In the genomic region with DNA sequence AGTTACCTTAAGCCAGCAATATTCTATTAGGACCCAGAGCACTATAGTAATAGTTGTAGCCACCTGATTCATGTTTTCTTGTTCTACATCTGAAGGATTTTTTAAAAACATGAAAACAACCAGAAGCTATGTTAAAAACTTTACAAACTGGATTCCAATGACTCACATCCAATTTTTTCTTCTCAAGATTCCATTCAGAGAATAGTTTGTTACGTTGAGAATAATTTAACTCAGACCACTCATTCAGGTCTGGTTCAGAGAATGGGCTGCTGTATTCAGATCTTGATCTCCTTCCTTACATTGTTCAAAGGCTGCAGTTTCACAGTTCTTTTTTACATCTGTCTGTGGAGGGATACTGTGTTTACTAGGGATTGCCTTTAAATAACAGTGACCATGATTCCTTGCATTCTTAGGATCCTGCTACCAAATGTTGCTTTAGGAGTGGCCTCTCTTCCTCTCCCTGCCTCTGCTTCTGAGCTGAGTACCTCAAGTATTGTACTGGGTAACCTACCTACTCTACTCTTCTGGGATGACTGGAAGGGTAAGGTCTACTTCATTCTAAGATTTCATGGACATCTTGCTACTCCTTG, we compare ENCODE assay signal across 28 cellular contexts.
"Had no signal": no experiment of that assay in that cellular context is flagged by ENCODE, and none has a peak within 500 bp of the region (broad histone marks: within the 10 kb centered on the region; RNA-seq: fewer than 3 reads in every experiment).

No MANE protein-coding gene starts in this region.

- H3K36me3 Mint-ChIP-seq: immature natural killer cell; mesothelial cell of epicardium; naive B cell; natural killer cell; stimulated activated naive B cell treated with anti-CD40 and anti-IgM and Interleukin-4, amounts not matched to agents 10 μg/mL and 1 μg/mL and 100 μg/mL, for 72 hours had no signal

- H3K27me3 Mint-ChIP-seq: naive B cell; progenitor cell of endocrine pancreas; stimulated activated naive B cell treated with anti-CD40 and anti-IgM and Interleukin-4, amounts not matched to agents 10 μg/mL and 1 μg/mL and 100 μg/mL, for 72 hours had no signal

- DNase-seq: immature natural killer cell; kidney; left colon; left lung; lower lobe of right lung; mammary epithelial cell; mesenchymal stem cell; naive B cell; natural killer cell; ovary; retina; right cardiac atrium; stimulated activated CD4-positive, alpha-beta T cell treated with anti-CD3 and anti-CD28 coated beads, Interleukin-12 subunit alpha, Interleukin-12 subunit beta, amount 100 ng/mL, for 4 hours; stimulated activated CD4-positive, alpha-beta T cell treated with anti-CD3 and anti-CD28 coated beads, Interleukin-15, amount 100 ng/mL, for 24 hours; stimulated activated CD4-positive, alpha-beta T cell treated with anti-CD3 and anti-CD28 coated beads, Interleukin-2, amount 100 ng/mL, for 24 hours; stimulated activated CD4-positive, alpha-beta T cell treated with anti-CD3 and anti-CD28 coated beads, Interleukin-4, amount 100 ng/mL, for 1 hour; stimulated activated naive B cell treated with anti-CD40 and anti-IgM and Interleukin-4, amounts not matched to agents 10 μg/mL and 1 μg/mL and 100 μg/mL, for 72 hours; stimulated activated naive CD8-positive, alpha-beta T cell treated with anti-CD3 and anti-CD28 coated beads, Interleukin-15, Interleukin-2, amounts not matched to agents 100 U/mL and 50 U/mL, for 24 hours; stomach; testis; thyroid gland; transverse colon; upper lobe of right lung had no signal

- H3K4me3 ChIP-seq: hepatocyte, left lung, lower lobe of right lung, ovary, skin epidermis, stomach, testis, thyroid gland, transverse colon, upper lobe of right lung had no signal

- H3K4me1 Mint-ChIP-seq: immature natural killer cell, naive B cell, natural killer cell had no signal

- H3K27ac Mint-ChIP-seq: immature natural killer cell; mesothelial cell of epicardium; natural killer cell; progenitor cell of endocrine pancreas; stimulated activated naive B cell treated with anti-CD40 and anti-IgM and Interleukin-4, amounts not matched to agents 10 μg/mL and 1 μg/mL and 100 μg/mL, for 72 hours had no signal

- H3K27ac ChIP-seq: hepatocyte, left lung, lower lobe of right lung, ovary, skin epidermis, stomach, testis, thyroid gland, transverse colon, upper lobe of right lung had no signal

- ATAC-seq: left colon; left lung; lower lobe of right lung; natural killer cell; right cardiac atrium; sciatic nerve; stimulated activated naive B cell treated with anti-CD40 and anti-IgM and Interleukin-4, amounts not matched to agents 10 μg/mL and 1 μg/mL and 100 μg/mL, for 72 hours; stimulated activated naive CD8-positive, alpha-beta T cell treated with anti-CD3 and anti-CD28 coated beads, Interleukin-15, Interleukin-2, amounts not matched to agents 100 U/mL and 50 U/mL, for 24 hours; upper lobe of right lung had no signal

- H3K36me3 ChIP-seq: left lung, lower lobe of right lung, ovary, stomach, thyroid gland, transverse colon, upper lobe of right lung had no signal

- H3K4me1 ChIP-seq: left lung, lower lobe of right lung, stomach, testis, thyroid gland, transverse colon, upper lobe of right lung had no signal

- H3K4me3 Mint-ChIP-seq: immature natural killer cell; mesothelial cell of epicardium; naive B cell; natural killer cell; stimulated activated naive B cell treated with anti-CD40 and anti-IgM and Interleukin-4, amounts not matched to agents 10 μg/mL and 1 μg/mL and 100 μg/mL, for 72 hours had no signal

- H3K27me3 ChIP-seq: hepatocyte, left lung, ovary, stomach, testis, thyroid gland, transverse colon, upper lobe of right lung had no signal

- H3K9me3 ChIP-seq: lower lobe of right lung, ovary, testis, thyroid gland, transverse colon, upper lobe of right lung had no signal
